Comparison of ENCODE assay signal across 22 cellular contexts in the genomic region with DNA sequence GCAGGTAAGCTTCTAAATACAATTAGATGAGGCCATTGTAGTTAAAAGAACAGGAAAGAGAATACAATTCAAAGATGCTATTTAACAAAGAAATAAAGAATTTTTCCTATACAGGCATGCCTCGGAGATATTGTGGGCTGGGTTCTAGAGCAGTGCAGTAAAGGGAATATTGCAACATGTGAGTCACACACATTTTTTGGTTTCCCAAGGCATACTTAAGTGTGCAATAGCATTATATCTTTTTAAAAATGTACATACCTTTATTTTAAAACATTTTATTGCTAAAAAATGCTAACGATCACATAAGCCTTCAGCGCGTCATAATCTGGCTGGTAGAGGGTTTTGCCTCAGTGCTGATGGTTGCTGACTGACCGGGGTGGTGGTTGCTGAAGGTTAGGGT. TPM values are rescaled to one million over a fixed set of nuclear protein-coding genes. Genes with fewer than 3 reads are reported as not detected.
DNase-seq lines count a peak whose midpoint lies in the region; ATAC-seq, FAIRE-seq and TF ChIP-seq lines count a peak whose summit lies in the region.
"Had no signal": no experiment of that assay in that cellular context is flagged by ENCODE, and none has a peak within 500 bp of the region (broad histone marks: within the 10 kb centered on the region; RNA-seq: fewer than 3 reads in every experiment).

No MANE protein-coding gene starts in this region.

- no peak for DNase-seq in activated CD4-positive, alpha-beta T cell treated with anti-CD3 and anti-CD28 coated beads, Interleukin-2, amount 10 ng/mL, durations not matched to agents 24 days and 14 days
- DNase-seq in activated CD4-positive, alpha-beta T cell treated with anti-CD3 and anti-CD28 coated beads, Interleukin-2, amount 50 U/mL, for 1 hour, result no peak
- DNase-seq in CD4-positive, alpha-beta T cell, result no peak
- DNase-seq in T-helper 17 cell (no peak), iris pigment epithelial cell (ENCODE audit: low read depth) (peak; percentile 55), esophagus squamous epithelium (lab: John Stamatoyannopoulos, UW) (no peak), GM12891 (ENCODE audit: insufficient read length, low spot score) (no peak)
- DNase-seq in central memory CD4-positive, alpha-beta T cell, result no peak
- DNase-seq: 8988T; BE2C; CD4-positive, alpha-beta memory T cell; DMS153; KG1; NCI-H187; NCI-H2227 treated with DMSO at 0.1 percent for 48 hours; NCI-H510A treated with DMSO at 0.1 percent for 48 hours; NCI-H774; OCI-M1; SHP77 treated with DMSO at 0.1 percent for 48 hours had no signal

- H3K4me1 Mint-ChIP-seq in activated CD4-positive, alpha-beta T cell treated with anti-CD3 and anti-CD28 coated beads, Interleukin-2, amount 10 ng/mL, durations not matched to agents 24 days and 14 days, result peaks cover 25% of the 10 kb centered on the region
- H3K4me1 Mint-ChIP-seq in CD4-positive, alpha-beta T cell (ENCODE audit: low read depth), result no peaks in the 10 kb centered on the region
- peaks cover 18% of the 10 kb centered on the region for H3K4me1 Mint-ChIP-seq in T-helper 17 cell

- intact Hi-C loops in activated CD4-positive, alpha-beta T cell treated with anti-CD3 and anti-CD28 coated beads, Interleukin-2, amount 10 ng/mL, durations not matched to agents 24 days and 14 days (cut with micrococcal nuclease), result loop anchor here (10.0 kb wide), 2 partner anchors 70 to 200 kb away; a partner anchor contains a TSS
- intact Hi-C loops in CD4-positive, alpha-beta T cell (cut with DNase I, micrococcal nuclease), result loop anchor here in 1 of 2 experiments (5.0 kb wide), 1 partner anchor 73 kb away; a partner anchor contains a TSS
- intact Hi-C loops in esophagus squamous epithelium (cut with DNase I), result no loop called here

- ATAC-seq in CD4-positive, alpha-beta T cell (ENCODE audit: poor library complexity), result no peak
- ATAC-seq in T-helper 17 cell, result no peak
- ATAC-seq: GM12878, HepG2 had no signal

- FAIRE-seq in GM12891 (lab: Jason Lieb, UNC), result no peak
- FAIRE-seq: GM12878, H1, HepG2 had no signal

- peak overlapping the region; percentile 41 for H3K27ac Mint-ChIP-seq in activated CD4-positive, alpha-beta T cell treated with anti-CD3 and anti-CD28 coated beads, Interleukin-2, amount 10 ng/mL, durations not matched to agents 24 days and 14 days
- H3K27ac Mint-ChIP-seq in CD4-positive, alpha-beta T cell, result peak overlapping the region; percentile 58
- peak overlapping the region; percentile 91 for H3K27ac Mint-ChIP-seq in T-helper 17 cell

- no peak overlapping the region for H3K4me3 ChIP-seq in esophagus squamous epithelium
- H3K4me3 ChIP-seq: GM12878 had no signal

- no peak overlapping the region for H3K27ac ChIP-seq in CD4-positive, alpha-beta T cell (ENCODE audit: low read depth, low read length)
- H3K27ac ChIP-seq in esophagus squamous epithelium, result no peak overlapping the region

- POLR2A ChIA-PET in CD4-positive, alpha-beta T cell (lab: Charles Lee), result interaction anchor here (1.3 kb wide), 1 partner anchor 54 kb away, joined by 4 read pairs; a partner anchor contains a TSS

- TF ChIP-seq POLR2A in esophagus squamous epithelium (IDR thresholded peaks at IDR 0.05), result no peak
- no peak for TF ChIP-seq POLR2A in GM12891 (IDR thresholded peaks at IDR 0.05; ENCODE audit: low read depth, low read length)

- H3K9me3 ChIP-seq in CD4-positive, alpha-beta T cell (ENCODE audit: control insufficient read depth, low read length), result no peaks in the 10 kb centered on the region
- no peaks in the 10 kb centered on the region for H3K9me3 ChIP-seq in T-helper 17 cell (ENCODE audit: control insufficient read depth, low read length, poor library complexity, severe bottlenecking)
- H3K9me3 ChIP-seq in esophagus squamous epithelium, result no peaks in the 10 kb centered on the region
- H3K9me3 ChIP-seq: BE2C had no signal

- WGBS in esophagus squamous epithelium, 2 donors, result 92 to 95% methylated on average over 5 of the region's 5 CpGs

- peaks cover 0 to 21% (median 2%) of the 10 kb centered on the region in 3 donors for H3K4me1 ChIP-seq in esophagus squamous epithelium
- H3K4me1 ChIP-seq: BE2C had no signal

- H3K9me3 Mint-ChIP-seq in activated CD4-positive, alpha-beta T cell treated with anti-CD3 and anti-CD28 coated beads, Interleukin-2, amount 10 ng/mL, durations not matched to agents 24 days and 14 days, result no peaks in the 10 kb centered on the region
- no peaks in the 10 kb centered on the region for H3K9me3 Mint-ChIP-seq in CD4-positive, alpha-beta T cell
- H3K9me3 Mint-ChIP-seq: CD4-positive, alpha-beta memory T cell had no signal

- H3K36me3 Mint-ChIP-seq in activated CD4-positive, alpha-beta T cell treated with anti-CD3 and anti-CD28 coated beads, Interleukin-2, amount 10 ng/mL, durations not matched to agents 24 days and 14 days (ENCODE audit: low read depth), result peaks cover 68% of the 10 kb centered on the region
- H3K36me3 Mint-ChIP-seq in CD4-positive, alpha-beta T cell (ENCODE audit: low read depth), result peaks cover 66% of the 10 kb centered on the region
- peaks cover 2% of the 10 kb centered on the region for H3K36me3 Mint-ChIP-seq in T-helper 17 cell (ENCODE audit: low read depth)

- H3K36me3 ChIP-seq in esophagus squamous epithelium, result peaks cover 0 to 80% (median 0%) of the 10 kb centered on the region in 3 donors
- H3K36me3 ChIP-seq: BE2C had no signal

- CTCF ChIA-PET in CD4-positive, alpha-beta T cell (lab: Charles Lee), result no interaction called here

- TF ChIP-seq CTCF in CD4-positive, alpha-beta T cell (IDR thresholded peaks at IDR 0.05), result no peak
- TF ChIP-seq CTCF in esophagus squamous epithelium (IDR thresholded peaks at IDR 0.05), result no peak

- no peaks in the 10 kb centered on the region for H3K27me3 Mint-ChIP-seq in activated CD4-positive, alpha-beta T cell treated with anti-CD3 and anti-CD28 coated beads, Interleukin-2, amount 10 ng/mL, durations not matched to agents 24 days and 14 days
- no peaks in the 10 kb centered on the region for H3K27me3 Mint-ChIP-seq in CD4-positive, alpha-beta T cell
- H3K27me3 Mint-ChIP-seq in T-helper 17 cell, result no peaks in the 10 kb centered on the region
- H3K27me3 Mint-ChIP-seq: CD4-positive, alpha-beta memory T cell had no signal

- H3K4me3 Mint-ChIP-seq in activated CD4-positive, alpha-beta T cell treated with anti-CD3 and anti-CD28 coated beads, Interleukin-2, amount 10 ng/mL, durations not matched to agents 24 days and 14 days, result no peak overlapping the region
- H3K4me3 Mint-ChIP-seq in CD4-positive, alpha-beta T cell, result peak overlapping the region; percentile 28
- no peak overlapping the region for H3K4me3 Mint-ChIP-seq in T-helper 17 cell

- H3K27me3 ChIP-seq in CD4-positive, alpha-beta T cell (ENCODE audit: control insufficient read depth, insufficient read depth, low read length), result no peaks in the 10 kb centered on the region
- no peaks in the 10 kb centered on the region for H3K27me3 ChIP-seq in esophagus squamous epithelium
- H3K27me3 ChIP-seq: BE2C had no signal

TF ChIP-seq in GM12891, 5 proteins besides CTCF, POLR2A, EP300 and RAD21:
- TF ChIP-seq POU2F2 (IDR thresholded peaks at IDR 0.05; ENCODE audit: low read depth, low read length), result no peak
- no peak for TF ChIP-seq PAX5 (IDR thresholded peaks at IDR 0.05; ENCODE audit: insufficient read depth, low read length, severe bottlenecking)
- TF ChIP-seq TAF1 (IDR thresholded peaks at IDR 0.05; ENCODE audit: low read depth, low read length), result no peak
- no peak for TF ChIP-seq SPI1 (IDR thresholded peaks at IDR 0.05; ENCODE audit: low read depth, low read length)
- TF ChIP-seq POLR2AphosphoS5 (IDR thresholded peaks at IDR 0.05; ENCODE audit: low read depth, low read length), result no peak
TF ChIP-seq in GM12891: peak in this region for 0.

RNA-seq across cellular contexts. Expression of a gene that starts 54.4 kb away (rescaled TPM):
- 60.3 and 61.3 TPM in 2 replicates for total RNA-seq in activated CD4-positive, alpha-beta T cell treated with anti-CD3 and anti-CD28 coated beads, Interleukin-2, amount 10 ng/mL, durations not matched to agents 24 days and 14 days
- 100 to 1,000 TPM; 106 to 112 TPM for total RNA-seq in CD4-positive, alpha-beta T cell
- total RNA-seq in T-helper 17 cell, result 100 to 1,000 TPM; 104 to 113 TPM
- total RNA-seq in esophagus squamous epithelium, result 10 to 100 TPM; 52.1 to 94.2 (median 60.5) TPM
- 15.4 TPM for polyA plus RNA-seq in GM12891 (2012; ENCODE audit: low read depth, missing spikeins)

Comparison
In these comparisons a context has a peak if more than half of its experiments do, and no peak if none do; other contexts are left out.
1. H3K27ac Mint-ChIP-seq: peak in every context shown above with its lines; median percentile 91 in T-helper 17 cell; 58 in CD4-positive, alpha-beta T cell; 41 in activated CD4-positive, alpha-beta T cell treated with anti-CD3 and anti-CD28 coated beads, Interleukin-2, amount 10 ng/mL, durations not matched to agents 24 days and 14 days.